18 cellular contexts compared by ENCODE assay signal in the genomic region with DNA sequence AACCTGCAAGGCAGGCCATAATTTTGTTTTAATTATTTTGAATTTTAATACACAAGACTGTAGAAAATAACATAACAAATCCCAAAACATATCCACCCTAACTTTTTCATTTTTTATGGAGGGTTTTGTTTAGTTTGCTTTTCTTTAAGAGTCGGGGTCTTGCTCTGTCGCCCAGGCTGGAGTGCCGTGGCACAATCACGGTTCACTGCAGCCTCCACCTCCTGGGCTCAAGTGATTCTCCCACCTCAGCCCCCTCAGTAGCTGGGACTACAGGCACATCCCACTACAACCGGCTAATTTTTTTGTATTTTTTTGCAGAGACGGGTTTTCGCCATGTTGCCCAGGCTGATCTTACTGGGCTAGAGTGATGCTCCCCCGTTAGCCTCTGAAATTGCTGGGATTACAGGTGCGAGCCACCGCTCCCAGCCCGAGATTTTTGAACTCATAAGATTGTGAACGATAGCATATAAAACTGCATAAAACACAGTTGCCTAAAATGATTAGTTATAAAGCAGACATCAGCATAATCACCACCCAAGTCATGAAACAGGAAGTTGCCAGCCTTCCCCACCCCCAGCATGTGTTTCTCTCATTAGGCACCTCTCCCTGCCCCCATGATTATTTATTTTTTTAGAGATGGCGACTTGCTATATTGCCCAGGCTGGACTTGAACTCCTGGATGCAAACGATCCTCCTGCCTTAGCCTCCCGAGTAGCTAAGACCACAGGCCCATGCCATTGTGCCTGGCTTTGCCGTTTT. TPM values are rescaled to one million over a fixed set of nuclear protein-coding genes. Genes with fewer than 3 reads are reported as not detected.
A peak's percentile ranks its signal among the peaks of the same experiment; 100 is the strongest.
DNase-seq lines count a peak whose midpoint lies in the region; ATAC-seq, FAIRE-seq and TF ChIP-seq lines count a peak whose summit lies in the region.
"Had no signal": no experiment of that assay in that cellular context is flagged by ENCODE, and none has a peak within 500 bp of the region (broad histone marks: within the 10 kb centered on the region; RNA-seq: fewer than 3 reads in every experiment).

No MANE protein-coding gene starts in this region.

- H2BK120ac ChIP-seq in mesenchymal stem cell (ENCODE audit: low read depth, low read length): no peak overlapping the region

- no peak overlapping the region for H3K18ac ChIP-seq in mesenchymal stem cell (ENCODE audit: low read depth in 1 of 2, low read length in 2 of 2)

- intact Hi-C loops in HepG2 (cut with micrococcal nuclease; ENCODE audit: unreplicated experiment): no loop called here
- intact Hi-C loops in right lobe of liver (cut with DNase I): no loop called here
- intact Hi-C loops in OCI-LY7 (cut with micrococcal nuclease; ENCODE audit: unreplicated experiment): no loop called here

- H3K9me3 ChIP-seq in HepG2 (ENCODE audit: low read length): no peaks in the 10 kb centered on the region
- H3K9me3 ChIP-seq in right lobe of liver: no peaks in the 10 kb centered on the region
- no peaks in the 10 kb centered on the region for H3K9me3 ChIP-seq in OCI-LY7 (ENCODE audit: low read length)
- H3K9me3 ChIP-seq in mesenchymal stem cell (ENCODE audit: control insufficient read depth, low read length): no peaks in the 10 kb centered on the region

- ATAC-seq in HepG2 (no peak), right lobe of liver (no peak), HG02981 (IDR thresholded peaks at IDR 0.05; ENCODE audit: unreplicated experiment) (no peak), GM21390 (IDR thresholded peaks at IDR 0.05; ENCODE audit: unreplicated experiment) (no peak)

- H4K91ac ChIP-seq in mesenchymal stem cell (ENCODE audit: low read length): no peak overlapping the region

- H3K4me2 ChIP-seq in HepG2 (ENCODE audit: low read depth, low read length): 0 out of 2 replicates have a peak overlapping the region, but pooled peaks have one; percentile 82
- no peak overlapping the region for H3K4me2 ChIP-seq in OCI-LY7 (ENCODE audit: low read length)
- H3K4me2 ChIP-seq in mesenchymal stem cell (ENCODE audit: low read length, poor library complexity, severe bottlenecking): no peak overlapping the region
- H3K4me2 ChIP-seq: PC-9 had no signal

- H3K9me2 ChIP-seq in OCI-LY7 (ENCODE audit: insufficient read depth, low read length): no peaks in the 10 kb centered on the region

- POLR2A ChIA-PET in HepG2 (lab: Yijun Ruan, JAX) (interaction anchor here (1.4 kb wide), 1 partner anchor 12 kb away, joined by 8 read pairs; no protein-coding TSS in a partner anchor), OCI-LY7 (lab: Charles Lee) (no interaction called here)

- TF ChIP-seq POLR2A in HepG2 (IDR thresholded peaks at IDR 0.05; ENCODE audit: insufficient read depth in 1 of 2, low read depth in 2 of 2, low read length in 2 of 2): no peak
- no peak for TF ChIP-seq POLR2A in right lobe of liver (IDR thresholded peaks at IDR 0.05)

- DNase-seq in HepG2 (ENCODE audit: low spot score) (no peak), right lobe of liver (no peak), OCI-LY7 (ENCODE audit: low spot score) (peak; percentile 16), mesenchymal stem cell (no peak), NAMALWA (ENCODE audit: low spot score) (no peak)
- DNase-seq: Calu3; CD4-positive, alpha-beta T cell; DMS53; NCI-H1048; NCI-H2081 treated with DMSO at 0.1 percent for 48 hours; NCI-H510A treated with DMSO at 0.1 percent for 48 hours; PC-9 had no signal

- H3K27me3 ChIP-seq in HepG2 (ENCODE audit: control insufficient read depth in 1 of 2, insufficient read depth in 2 of 2, low read length in 2 of 2) (peaks cover 2 to 14% of the 10 kb centered on the region in 2 experiments; a peak in 1 of 5 replicates), right lobe of liver (no peaks in the 10 kb centered on the region), mesenchymal stem cell (ENCODE audit: control insufficient read depth in 1 of 2, insufficient read depth in 1 of 2, low read length in 2 of 2) (peaks cover 11 to 62% of the 10 kb centered on the region in 2 experiments)

- H3K79me1 ChIP-seq in mesenchymal stem cell (replicated peaks; ENCODE audit: low read length, poor library complexity, severe bottlenecking): no peaks in the 10 kb centered on the region

- no peaks in the 10 kb centered on the region for H4K20me1 ChIP-seq in HepG2 (ENCODE audit: insufficient read depth, low read length)
- no peaks in the 10 kb centered on the region for H4K20me1 ChIP-seq in OCI-LY7 (ENCODE audit: insufficient read depth, low read length)

- no peak overlapping the region for H2AFZ ChIP-seq in HepG2 (ENCODE audit: low read length)
- peak overlapping the region; percentile 44 for H2AFZ ChIP-seq in OCI-LY7 (ENCODE audit: low read length)
- no peak overlapping the region for H2AFZ ChIP-seq in mesenchymal stem cell (ENCODE audit: low read depth, low read length)
- H2AFZ ChIP-seq: PC-9 had no signal

- no peak overlapping the region for H3K23ac ChIP-seq in mesenchymal stem cell (ENCODE audit: low read length in 2 of 2)

- H3K9ac ChIP-seq in HepG2 (ENCODE audit: insufficient read depth, low read depth, low read length) (no peak overlapping the region), mesenchymal stem cell (ENCODE audit: low read length) (no peak overlapping the region)

- BruUV-seq in HepG2 (replicated peaks; lab: Mats Ljungman, UMichigan): no TSS peak
- BruUV-seq in OCI-LY7 (replicated peaks; lab: Mats Ljungman, UMichigan): no TSS peak

- H3K4me1 ChIP-seq in HepG2 (ENCODE audit: insufficient read depth, low read length): peaks cover 28% of the 10 kb centered on the region
- H3K4me1 ChIP-seq in right lobe of liver: peaks cover 0 to 8% (median 4%) of the 10 kb centered on the region in 4 donors
- H3K4me1 ChIP-seq in OCI-LY7 (ENCODE audit: insufficient read depth, low read length, poor library complexity, severe bottlenecking): peaks cover 9% of the 10 kb centered on the region
- H3K4me1 ChIP-seq in mesenchymal stem cell (ENCODE audit: control insufficient read depth, insufficient read depth, low read depth, low read length): peaks cover 7% of the 10 kb centered on the region

- no peak overlapping the region for H3K4ac ChIP-seq in mesenchymal stem cell (ENCODE audit: low read depth in 1 of 2, low read length in 2 of 2)

- no peak overlapping the region for H3K14ac ChIP-seq in mesenchymal stem cell (ENCODE audit: low read length in 2 of 2)

- TF ChIP-seq EP300 in HepG2 (IDR thresholded peaks at IDR 0.05; ENCODE audit: low read depth in 2 of 2, low read length in 2 of 2) (no peak), HepG2 (CRISPR knock-in tag; IDR thresholded peaks at IDR 0.05; ENCODE audit: borderline replicate concordance) (no peak)

- H3K36me3 ChIP-seq in HepG2 (replicated peaks in 1 of 2; ENCODE audit: control insufficient read depth in 1 of 2, insufficient read depth in 2 of 2, low read length in 2 of 2) (no peaks in the 10 kb centered on the region), right lobe of liver (no peaks in the 10 kb centered on the region), OCI-LY7 (ENCODE audit: insufficient read depth, low read length) (no peaks in the 10 kb centered on the region), mesenchymal stem cell (ENCODE audit: control insufficient read depth in 1 of 2, insufficient read depth in 2 of 2, low read depth in 1 of 2, low read length in 2 of 2) (no peaks in the 10 kb centered on the region)

- no peak for FAIRE-seq in HepG2 (lab: Jason Lieb, UNC)

- no peak overlapping the region for H2AK5ac ChIP-seq in mesenchymal stem cell (ENCODE audit: low read length, severe bottlenecking)

- H2BK15ac ChIP-seq in mesenchymal stem cell (ENCODE audit: low read depth, poor library complexity, severe bottlenecking): peak overlapping the region; percentile 18

- no peak overlapping the region for H2BK5ac ChIP-seq in mesenchymal stem cell (ENCODE audit: low read depth, low read length, poor library complexity, severe bottlenecking)

- H3K79me2 ChIP-seq in HepG2 (ENCODE audit: insufficient read depth, low read length) (no peaks in the 10 kb centered on the region), OCI-LY7 (ENCODE audit: insufficient read depth, low read depth, low read length) (no peaks in the 10 kb centered on the region)

- TF ChIP-seq CTCF in HepG2 (CRISPR knock-in tag; IDR thresholded peaks at IDR 0.05) (no peak), right lobe of liver (IDR thresholded peaks at IDR 0.05) (no peak), OCI-LY7 (conservative IDR thresholded peaks at IDR 0.05; ENCODE audit: low read length) (no peak)

- H2BK12ac ChIP-seq in mesenchymal stem cell (ENCODE audit: low read length in 2 of 2): no peak overlapping the region

- no peak overlapping the region for H3K27ac ChIP-seq in HepG2 (ENCODE audit: extremely low read length, insufficient read depth, low read length)
- no peak overlapping the region for H3K27ac ChIP-seq in right lobe of liver
- no peak overlapping the region for H3K27ac ChIP-seq in OCI-LY7 (ENCODE audit: low read depth, low read length, poor library complexity, severe bottlenecking)
- H3K27ac ChIP-seq in mesenchymal stem cell (ENCODE audit: low read length, poor library complexity, severe bottlenecking): no peak overlapping the region
- H3K27ac ChIP-seq: PC-9 had no signal

- H3K4me3 ChIP-seq in HepG2 (replicated peaks in 1 of 3; ENCODE audit: insufficient read depth in 1 of 3, low read depth in 2 of 3, low read length in 3 of 3) (no peak overlapping the region), right lobe of liver (no peak overlapping the region), OCI-LY7 (ENCODE audit: low read depth, low read length, poor library complexity, severe bottlenecking) (no peak overlapping the region), mesenchymal stem cell (ENCODE audit: insufficient read depth in 1 of 2, low read depth in 1 of 2, low read length in 2 of 2) (no peak overlapping the region)
- H3K4me3 ChIP-seq: PC-9 had no signal

- WGBS in HepG2 (ENCODE audit: low lambda C conversion rate): 43% methylated on average over 16 of the region's 16 CpGs
- 74% methylated on average over 16 of the region's 16 CpGs for WGBS in right lobe of liver (ENCODE audit: insufficient coverage, low coverage, low lambda C conversion rate, missing lambda C conversion rate)
- WGBS in mesenchymal stem cell: 88% methylated on average over 16 of the region's 16 CpGs

- TF ChIP-seq RAD21 in HepG2 (CRISPR knock-in tag; IDR thresholded peaks at IDR 0.05): no peak

- no peak overlapping the region for H4K8ac ChIP-seq in mesenchymal stem cell (ENCODE audit: low read length)

- CTCF ChIA-PET in HepG2 (lab: Yijun Ruan, JAX; ENCODE audit: low intra/inter-chr PET ratio, low total read pairs): no interaction called here
- CTCF ChIA-PET in OCI-LY7 (lab: Charles Lee; ENCODE audit: unreplicated experiment): no interaction called here

- in situ Hi-C loops in HepG2 (cut with HindIII; ENCODE audit: extremely low pct_ligation_motif_present, low pct_unique_long_range_greater_than_20kb): no loop called here

RNA-seq across cellular contexts. Expression of a gene that starts 13.6 kb away (rescaled TPM):
- 0.22 TPM in 1 of 2 replicates, not detected in the other for total RNA-seq in HepG2 (2016; rRNA removed; fragmentation: Illumina TruSeq; extraction: Trizol)
- total RNA-seq in HepG2 (2016; cell fraction: cytosol; rRNA removed; fragmentation: Illumina TruSeq; extraction: Trizol; ENCODE audit: low read depth): 0.09 and 0.30 TPM in 2 replicates
- 0.04 TPM in 1 of 2 replicates, not detected in the other for total RNA-seq in HepG2 (2016; cell fraction: insoluble cytoplasmic fraction; rRNA removed; fragmentation: Illumina TruSeq; extraction: Trizol)
- 0.06 and 0.38 TPM in 2 replicates for total RNA-seq in HepG2 (2016; cell fraction: membrane; rRNA removed; fragmentation: Illumina TruSeq; extraction: Trizol)
- 0.06 TPM in 1 of 2 replicates, not detected in the other for total RNA-seq in HepG2 (2016; cell fraction: nucleus; rRNA removed; fragmentation: Illumina TruSeq; extraction: Trizol)
- 0.09 and 0.77 TPM in 2 replicates for polyA plus RNA-seq in HepG2 (2011; rRNA removed)
- polyA plus RNA-seq in HepG2 (2011; cell fraction: cytosol; rRNA removed): 0.21 and 0.25 TPM in 2 replicates
- 0.31 and 0.33 TPM in 2 replicates for polyA plus RNA-seq in HepG2 (2011; cell fraction: nucleus; rRNA removed)
- polyA plus RNA-seq in HepG2 (2012): 0.05 and 0.23 TPM in 2 replicates
- polyA plus RNA-seq in HepG2 (2016; cell fraction: cytosol; fragmentation: Illumina TruSeq; extraction: Trizol; ENCODE audit: low read depth): 0.08 and 0.34 TPM in 2 replicates
- polyA plus RNA-seq in HepG2 (2016; cell fraction: insoluble cytoplasmic fraction; fragmentation: Illumina TruSeq; extraction: Trizol; ENCODE audit: low read depth): not detected in 2 replicates
- polyA plus RNA-seq in HepG2 (2016; cell fraction: membrane; fragmentation: Illumina TruSeq; extraction: Trizol; ENCODE audit: low read depth): 0.33 TPM in 1 of 2 replicates, not detected in the other
- polyA plus RNA-seq in HepG2 (2016; cell fraction: nucleus; fragmentation: Illumina TruSeq; extraction: Trizol; ENCODE audit: insufficient read depth, low read depth): 0.22 and 0.36 TPM in 2 replicates
- polyA minus RNA-seq in HepG2 (2011; rRNA and poly(A)+ RNA removed; ENCODE audit: low replicate concordance): 0.08 TPM in 1 of 2 replicates, not detected in the other
- 0.40 TPM in 1 of 2 replicates, not detected in the other for polyA minus RNA-seq in HepG2 (2011; cell fraction: cytosol; rRNA and poly(A)+ RNA removed)
- polyA minus RNA-seq in HepG2 (2011; cell fraction: nucleus; rRNA and poly(A)+ RNA removed): 0.13 TPM in 1 of 2 replicates, not detected in the other
- total RNA-seq in right lobe of liver: 1 to 10 TPM in 2 of 6 experiments, under 1 TPM in 4; 0.40 to 1.7 (median 0.91) TPM
- not detected in 2 replicates for total RNA-seq in OCI-LY7 (2014; rRNA removed; shearing (Covaris generic))
- total RNA-seq in OCI-LY7 (2022): not detected in 2 replicates
- not detected for polyA plus RNA-seq in mesenchymal stem cell (2013, experiment 1 of 2)
- 0.01 TPM for polyA plus RNA-seq in mesenchymal stem cell (2013, experiment 2 of 2)
- total RNA-seq: HT1080, LHCN-M2, PC-9 had no signal

RNA-seq across cellular contexts. Expression of a gene that starts 57.7 kb away (rescaled TPM):
- total RNA-seq in HepG2 (2016; rRNA removed; fragmentation: Illumina TruSeq; extraction: Trizol) (not detected in 2 replicates), right lobe of liver (not detected), OCI-LY7 (2022) (not detected in 2 replicates)
- total RNA-seq in HepG2 (2016; cell fraction: cytosol; rRNA removed; fragmentation: Illumina TruSeq; extraction: Trizol; ENCODE audit: low read depth): not detected in 2 replicates
- total RNA-seq in HepG2 (2016; cell fraction: insoluble cytoplasmic fraction; rRNA removed; fragmentation: Illumina TruSeq; extraction: Trizol): not detected in 2 replicates
- total RNA-seq in HepG2 (2016; cell fraction: membrane; rRNA removed; fragmentation: Illumina TruSeq; extraction: Trizol): not detected in 2 replicates
- not detected in 2 replicates for total RNA-seq in HepG2 (2016; cell fraction: nucleus; rRNA removed; fragmentation: Illumina TruSeq; extraction: Trizol)
- not detected in 2 replicates for polyA plus RNA-seq in HepG2 (2011; rRNA removed)
- not detected in 2 replicates for polyA plus RNA-seq in HepG2 (2011; cell fraction: cytosol; rRNA removed)
- polyA plus RNA-seq in HepG2 (2011; cell fraction: nucleus; rRNA removed): not detected in 2 replicates
- not detected in 2 replicates for polyA plus RNA-seq in HepG2 (2012)
- polyA plus RNA-seq in HepG2 (2016; cell fraction: cytosol; fragmentation: Illumina TruSeq; extraction: Trizol; ENCODE audit: low read depth): not detected in 2 replicates
- polyA plus RNA-seq in HepG2 (2016; cell fraction: insoluble cytoplasmic fraction; fragmentation: Illumina TruSeq; extraction: Trizol; ENCODE audit: low read depth): not detected in 2 replicates
- polyA plus RNA-seq in HepG2 (2016; cell fraction: membrane; fragmentation: Illumina TruSeq; extraction: Trizol; ENCODE audit: low read depth): not detected in 2 replicates
- not detected in 2 replicates for polyA plus RNA-seq in HepG2 (2016; cell fraction: nucleus; fragmentation: Illumina TruSeq; extraction: Trizol; ENCODE audit: insufficient read depth, low read depth)
- polyA minus RNA-seq in HepG2 (2011; rRNA and poly(A)+ RNA removed; ENCODE audit: low replicate concordance): not detected in 2 replicates
- not detected in 2 replicates for polyA minus RNA-seq in HepG2 (2011; cell fraction: cytosol; rRNA and poly(A)+ RNA removed)
- not detected in 2 replicates for polyA minus RNA-seq in HepG2 (2011; cell fraction: nucleus; rRNA and poly(A)+ RNA removed)
- total RNA-seq in OCI-LY7 (2014; rRNA removed; shearing (Covaris generic)): not detected in 2 replicates
- not detected for polyA plus RNA-seq in mesenchymal stem cell (2013, experiment 1 of 2)
- not detected for polyA plus RNA-seq in mesenchymal stem cell (2013, experiment 2 of 2)
- total RNA-seq: A673; Calu3; CD4-positive, alpha-beta T cell; H7; HT1080; LHCN-M2; PC-9 had no signal
